10 cellular contexts compared by ENCODE assay signal in genomic region chr6:1136415-1136774, GRCh38.
A peak's percentile ranks its signal among the peaks of the same experiment; 100 is the strongest.
DNase-seq lines count a peak whose midpoint lies in the region; TF ChIP-seq lines count a peak whose summit lies in the region.
"Had no signal": no experiment of that assay in that cellular context is flagged by ENCODE, and none has a peak within 500 bp of the region (broad histone marks: within the 10 kb centered on the region; RNA-seq: fewer than 3 reads in every experiment).

No MANE protein-coding gene starts in this region.

- no peak overlapping the region for H3K27ac ChIP-seq in Peyer's patch
- H3K27ac ChIP-seq: parathyroid adenoma had no signal

- no peaks in the 10 kb centered on the region for H3K9me3 ChIP-seq in Peyer's patch

- H3K27me3 ChIP-seq in Peyer's patch = no peaks in the 10 kb centered on the region

- no peaks in the 10 kb centered on the region for H3K36me3 ChIP-seq in Peyer's patch

- no peak for TF ChIP-seq POLR2A in Peyer's patch (IDR thresholded peaks at IDR 0.05)

- TF ChIP-seq CTCF in Peyer's patch (IDR thresholded peaks at IDR 0.05) = no peak

- H3K4me3 ChIP-seq in Peyer's patch = no peak overlapping the region

- H3K4me1 ChIP-seq in Peyer's patch = no peaks in the 10 kb centered on the region
- H3K4me1 ChIP-seq: parathyroid adenoma had no signal

- peak; percentile 72 for DNase-seq in D341Med (ENCODE audit: low spot score)
- DNase-seq in NCI-H82 (lab: John Stamatoyannopoulos, UW) = peak; percentile 87
- peak; percentile 94 for DNase-seq in fibroblast of gingiva (ENCODE audit: low read depth)
- DNase-seq in nucleus accumbens (lab: John Stamatoyannopoulos, UW) = peak in 41 of 56 donors; percentile 0 to 91 (median 27)
- DNase-seq in Peyer's patch = no peak
- no peak for DNase-seq in NK-92 (lab: John Stamatoyannopoulos, UW; ENCODE audit: unreplicated experiment)
- no peak for DNase-seq in stimulated activated CD8-positive, alpha-beta memory T cell treated with anti-CD3 and anti-CD28 coated beads, Interleukin-4, amount 100 ng/mL, for 48 hours
- DNase-seq in islet precursor cell = no peak
- DNase-seq: DMS79 had no signal

Comparison
In these comparisons a context has a peak if more than half of its experiments do, and no peak if none do; other contexts are left out.
1. DNase-seq: peak in D341Med (single experiment), NCI-H82 (single experiment), fibroblast of gingiva (single experiment) and nucleus accumbens (41 of 56); none in Peyer's patch (0 of 3), NK-92 (single experiment), stimulated activated CD8-positive, alpha-beta memory T cell treated with anti-CD3 and anti-CD28 coated beads, Interleukin-4, amount 100 ng/mL, for 48 hours (single experiment) and islet precursor cell (single experiment).